ENCODE assay signal across 13 cellular contexts in the genomic region with DNA sequence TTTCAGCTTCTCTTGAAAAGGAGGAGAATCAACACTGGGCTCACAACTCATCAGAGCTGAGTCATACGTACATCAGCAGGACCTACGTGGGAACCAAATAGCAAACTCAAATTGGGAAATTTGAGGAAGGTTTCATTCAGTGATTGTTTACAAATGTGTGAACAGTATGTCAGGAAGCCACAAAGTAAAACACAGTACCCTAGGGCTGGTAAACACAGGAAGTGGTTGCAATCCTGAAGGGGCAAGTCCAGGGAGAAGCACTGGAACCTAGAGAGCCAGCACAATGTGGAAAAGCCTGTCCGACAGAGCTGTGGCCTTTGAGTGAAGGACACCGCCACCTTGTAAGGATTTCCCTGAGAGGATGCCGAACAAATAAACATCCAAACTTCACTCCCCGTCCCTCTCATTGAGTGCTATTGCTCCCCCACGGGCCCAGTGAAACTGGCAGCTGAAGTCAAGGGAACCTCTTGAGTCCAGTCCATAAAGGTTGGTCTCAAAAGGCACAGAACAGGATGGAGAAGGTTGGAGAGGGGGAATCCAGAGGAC. TPM values are rescaled to one million over a fixed set of nuclear protein-coding genes. Genes with fewer than 3 reads are reported as not detected.
DNase-seq lines count a peak whose midpoint lies in the region; ATAC-seq and TF ChIP-seq lines count a peak whose summit lies in the region.
"Had no signal": no experiment of that assay in that cellular context is flagged by ENCODE, and none has a peak within 500 bp of the region (broad histone marks: within the 10 kb centered on the region; RNA-seq: fewer than 3 reads in every experiment).

No MANE protein-coding gene starts in this region.

- no peak overlapping the region for H3K4me3 Mint-ChIP-seq in activated naive CD4-positive, alpha-beta T cell treated with anti-CD3 and anti-CD28 coated beads, Interleukin-2, amount 50 U/mL, for 24 hours
- no peak overlapping the region for H3K4me3 Mint-ChIP-seq in T-cell
- H3K4me3 Mint-ChIP-seq: brain, nephron had no signal

- no peaks in the 10 kb centered on the region for H3K27me3 ChIP-seq in right atrium auricular region

- H3K27ac Mint-ChIP-seq in activated naive CD4-positive, alpha-beta T cell treated with anti-CD3 and anti-CD28 coated beads, Interleukin-2, amount 50 U/mL, for 24 hours = peak overlapping the region; percentile 56
- H3K27ac Mint-ChIP-seq in T-cell = peak overlapping the region; percentile 88 to 92
- H3K27ac Mint-ChIP-seq: brain, nephron had no signal

- H3K36me3 Mint-ChIP-seq in activated naive CD4-positive, alpha-beta T cell treated with anti-CD3 and anti-CD28 coated beads, Interleukin-2, amount 50 U/mL, for 24 hours = peaks cover 18% of the 10 kb centered on the region
- peaks cover 31% of the 10 kb centered on the region for H3K36me3 Mint-ChIP-seq in T-cell
- H3K36me3 Mint-ChIP-seq: brain had no signal

- H3K9me3 ChIP-seq in right atrium auricular region = no peaks in the 10 kb centered on the region
- H3K9me3 ChIP-seq: HAP-1 had no signal

- no peak for DNase-seq in activated naive CD4-positive, alpha-beta T cell (lab: John Stamatoyannopoulos, UW)
- DNase-seq in T-cell (no peak), fibroblast of mammary gland (ENCODE audit: low read depth) (peak; percentile 99), NCI-H146 treated with DMSO at 0.1 percent for 48 hours (lab: John Stamatoyannopoulos, UW; ENCODE audit: unreplicated experiment) (no peak), right atrium auricular region (ENCODE audit: low spot score) (no peak)
- DNase-seq: GDM1, NCI-H82 had no signal

- TF ChIP-seq CTCF in fibroblast of mammary gland (conservative IDR thresholded peaks at IDR 0.05; ENCODE audit: control insufficient read depth, insufficient read depth, low read depth, low read length) (no peak), right atrium auricular region (IDR thresholded peaks at IDR 0.05) (no peak)

- no peak overlapping the region for H3K27ac ChIP-seq in right atrium auricular region

- peak in 3 of 4 experiments; percentile 11 to 51 (median 38) for ATAC-seq in T-cell (replicated peaks in 1 of 4)
- ATAC-seq in HG02885 (IDR thresholded peaks at IDR 0.05; ENCODE audit: poor library complexity, unreplicated experiment) = no peak
- no peak for ATAC-seq in HG03571 (IDR thresholded peaks at IDR 0.05; ENCODE audit: unreplicated experiment)

- H3K9me3 Mint-ChIP-seq in activated naive CD4-positive, alpha-beta T cell treated with anti-CD3 and anti-CD28 coated beads, Interleukin-2, amount 50 U/mL, for 24 hours = no peaks in the 10 kb centered on the region
- H3K9me3 Mint-ChIP-seq in T-cell = no peaks in the 10 kb centered on the region
- H3K9me3 Mint-ChIP-seq: nephron had no signal

- CTCF ChIA-PET in T-cell (lab: Charles Lee) = interaction anchor here in 1 of 2 donors (0.5 kb wide), 1 partner anchor 107 kb away, joined by 7 read pairs; no protein-coding TSS in a partner anchor

- no peaks in the 10 kb centered on the region for H3K4me1 ChIP-seq in right atrium auricular region
- H3K4me1 ChIP-seq: HAP-1 had no signal

- H3K4me3 ChIP-seq in fibroblast of mammary gland (ENCODE audit: control insufficient read depth, low read depth, low read length) = no peak overlapping the region
- H3K4me3 ChIP-seq in right atrium auricular region = no peak overlapping the region
- H3K4me3 ChIP-seq: HAP-1 had no signal

- H3K36me3 ChIP-seq in right atrium auricular region = no peaks in the 10 kb centered on the region
- H3K36me3 ChIP-seq: HAP-1 had no signal

- H3K27me3 Mint-ChIP-seq in activated naive CD4-positive, alpha-beta T cell treated with anti-CD3 and anti-CD28 coated beads, Interleukin-2, amount 50 U/mL, for 24 hours = no peaks in the 10 kb centered on the region
- no peaks in the 10 kb centered on the region for H3K27me3 Mint-ChIP-seq in T-cell

- peaks cover 53% of the 10 kb centered on the region for H3K4me1 Mint-ChIP-seq in activated naive CD4-positive, alpha-beta T cell treated with anti-CD3 and anti-CD28 coated beads, Interleukin-2, amount 50 U/mL, for 24 hours
- peaks cover 47 to 57% (median 50%) of the 10 kb centered on the region in 3 donors for H3K4me1 Mint-ChIP-seq in T-cell
- H3K4me1 Mint-ChIP-seq: brain, nephron had no signal

- POLR2A ChIA-PET in T-cell (lab: Charles Lee) = no interaction called here

RNA-seq across cellular contexts. Expression of a gene that starts 26.7 kb away (rescaled TPM):
- 10 to 100 TPM; 68.5 to 85.8 (median 74.8) TPM for total RNA-seq in T-cell
- total RNA-seq in right atrium auricular region = 10 to 100 TPM; 18.7 to 25.1 TPM

Comparison
In these comparisons a context has a peak if more than half of its experiments do, and no peak if none do; other contexts are left out.
1. ATAC-seq: peak in T-cell (3 of 4); none in HG02885 (single experiment) and HG03571 (single experiment).